21 cellular contexts compared by ENCODE assay signal in genomic region chr17:68435361-68435760, GRCh38.
"Had no signal": no experiment of that assay in that cellular context is flagged by ENCODE, and none has a peak within 500 bp of the region (broad histone marks: within the 10 kb centered on the region; RNA-seq: fewer than 3 reads in every experiment).

No MANE protein-coding gene starts in this region.

- H3K4me3 Mint-ChIP-seq: activated CD4-positive, alpha-beta T cell treated with anti-CD3 and anti-CD28 coated beads, Interleukin-2, amount 10 ng/mL, durations not matched to agents 7 days and 5 days; activated CD8-positive, alpha-beta T cell treated with anti-CD3 and anti-CD28 coated beads for 36 hours; nephron; WTC11 had no signal

- H3K4me3 ChIP-seq: esophagus muscularis mucosa, hepatocyte, ovary, thyroid gland, upper lobe of left lung had no signal

- H3K9me3 Mint-ChIP-seq: activated CD4-positive, alpha-beta T cell treated with anti-CD3 and anti-CD28 coated beads, Interleukin-2, amount 10 ng/mL, durations not matched to agents 7 days and 5 days; activated CD8-positive, alpha-beta T cell treated with anti-CD3 and anti-CD28 coated beads for 36 hours; activated naive CD4-positive, alpha-beta T cell treated with anti-CD3 and anti-CD28 coated beads, Interleukin-2, amount 50 U/mL, for 72 hours; activated T-cell treated with anti-CD3 and anti-CD28 coated beads, Interleukin-2, amount 50 U/mL, for 72 hours; central memory CD8-positive, alpha-beta T cell; nephron; stimulated activated naive CD8-positive, alpha-beta T cell treated with anti-CD3 and anti-CD28 coated beads, Interleukin-15, Interleukin-2, amounts not matched to agents 100 ng/mL and 50 ng/mL, for 24 hours; T-cell; WTC11 had no signal

- H3K27ac ChIP-seq: esophagus muscularis mucosa, hepatocyte, ovary, thyroid gland had no signal

- H3K36me3 Mint-ChIP-seq: activated naive CD4-positive, alpha-beta T cell treated with anti-CD3 and anti-CD28 coated beads, Interleukin-2, amount 50 U/mL, for 72 hours had no signal

- DNase-seq: activated CD4-positive, alpha-beta T cell treated with anti-CD3 and anti-CD28 coated beads for 1 hour; foreskin melanocyte; left cardiac atrium; retina; thyroid gland had no signal

- H3K27me3 ChIP-seq: breast epithelium, esophagus muscularis mucosa, hepatocyte, ovary, thyroid gland, upper lobe of left lung had no signal

- H3K27me3 Mint-ChIP-seq: activated CD4-positive, alpha-beta T cell treated with anti-CD3 and anti-CD28 coated beads, Interleukin-2, amount 10 ng/mL, durations not matched to agents 7 days and 5 days; activated CD8-positive, alpha-beta memory T cell treated with anti-CD3 and anti-CD28 coated beads, Interleukin-2, amount 10 ng/mL, durations not matched to agents 7 days and 5 days; activated CD8-positive, alpha-beta T cell treated with anti-CD3 and anti-CD28 coated beads for 36 hours; central memory CD8-positive, alpha-beta T cell; progenitor cell of endocrine pancreas; stimulated activated naive CD8-positive, alpha-beta T cell treated with anti-CD3 and anti-CD28 coated beads, Interleukin-15, Interleukin-2, amounts not matched to agents 100 ng/mL and 50 ng/mL, for 24 hours; T-cell had no signal

- H3K9me3 ChIP-seq: breast epithelium, esophagus muscularis mucosa, ovary, thyroid gland, upper lobe of left lung had no signal

- H3K27ac Mint-ChIP-seq: nephron, progenitor cell of endocrine pancreas had no signal

- H3K4me2 ChIP-seq: hepatocyte had no signal

- H3K36me3 ChIP-seq: ovary had no signal

- H2AFZ ChIP-seq: hepatocyte had no signal

- H3K79me2 ChIP-seq: hepatocyte had no signal
